20 cellular contexts compared by ENCODE assay signal in the genomic region with DNA sequence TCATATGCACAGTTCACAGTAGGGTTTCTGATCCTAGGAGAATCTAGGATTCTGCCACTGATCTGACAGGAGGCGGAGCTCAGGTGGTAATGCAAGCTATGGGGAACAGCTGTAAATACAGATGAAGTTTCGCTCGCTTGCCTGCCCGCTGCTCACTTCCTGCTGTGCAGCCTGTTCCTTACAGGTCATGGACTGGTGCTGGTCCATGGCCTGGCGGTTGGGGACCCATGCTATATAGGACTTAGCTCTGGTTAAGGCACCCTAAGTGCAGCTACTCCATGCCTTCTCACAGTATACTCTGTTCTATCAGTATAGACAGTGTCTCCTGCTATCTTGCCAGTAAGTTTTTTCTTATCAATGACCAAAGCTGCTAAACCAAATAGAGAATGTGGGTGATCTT. TPM values are rescaled to one million over a fixed set of nuclear protein-coding genes. Genes with fewer than 3 reads are reported as not detected.
DNase-seq lines count a peak whose midpoint lies in the region; ATAC-seq and TF ChIP-seq lines count a peak whose summit lies in the region.
"Had no signal": no experiment of that assay in that cellular context is flagged by ENCODE, and none has a peak within 500 bp of the region (broad histone marks: within the 10 kb centered on the region; RNA-seq: fewer than 3 reads in every experiment).

No MANE protein-coding gene starts in this region.

- no peaks in the 10 kb centered on the region for H3K9me3 Mint-ChIP-seq in activated naive CD4-positive, alpha-beta T cell treated with anti-CD3 and anti-CD28 coated beads, Interleukin-2, amount 50 U/mL, for 24 hours
- no peaks in the 10 kb centered on the region for H3K9me3 Mint-ChIP-seq in activated naive CD4-positive, alpha-beta T cell treated with anti-CD3 and anti-CD28 coated beads for 36 hours
- no peaks in the 10 kb centered on the region for H3K9me3 Mint-ChIP-seq in HFFc6
- H3K9me3 Mint-ChIP-seq in neural progenitor cell, result peaks cover 14% of the 10 kb centered on the region

- no peak overlapping the region for H3K4me3 ChIP-seq in mammary epithelial cell (replicated peaks in 1 of 3; ENCODE audit: insufficient read depth in 1 of 3, low read depth in 2 of 3, low read length in 3 of 3)
- no peak overlapping the region for H3K4me3 ChIP-seq in neural progenitor cell
- H3K4me3 ChIP-seq: K562, PC-9 had no signal

- ATAC-seq in HG03571 (IDR thresholded peaks at IDR 0.05; ENCODE audit: unreplicated experiment), result no peak
- ATAC-seq: HCT116, K562 had no signal

- H2AFZ ChIP-seq in mammary epithelial cell (ENCODE audit: low read depth, low read length), result no peak overlapping the region
- no peak overlapping the region for H2AFZ ChIP-seq in neural progenitor cell (replicated peaks)
- H2AFZ ChIP-seq: PC-9 had no signal

- no peaks in the 10 kb centered on the region for H3F3A ChIP-seq in neural progenitor cell (ENCODE audit: low read depth)

- peak overlapping the region; percentile 98 for H3K4me2 ChIP-seq in mammary epithelial cell (ENCODE audit: insufficient read depth, low read depth, low read length)
- no peak overlapping the region for H3K4me2 ChIP-seq in neural progenitor cell

- H4K20me1 ChIP-seq in mammary epithelial cell (ENCODE audit: insufficient read depth, low read length), result no peaks in the 10 kb centered on the region
- peaks cover 5% of the 10 kb centered on the region for H4K20me1 ChIP-seq in neural progenitor cell (ENCODE audit: low read depth)

- H3K4me1 ChIP-seq in mammary epithelial cell (ENCODE audit: insufficient read depth, low read length) (peaks cover 16% of the 10 kb centered on the region), neural progenitor cell (peaks cover 4% of the 10 kb centered on the region)

- intact Hi-C loops in activated naive CD4-positive, alpha-beta T cell treated with anti-CD3 and anti-CD28 coated beads for 36 hours (cut with micrococcal nuclease), result no loop called here
- intact Hi-C loops in mammary epithelial cell (cut with micrococcal nuclease), result no loop called here

- TF ChIP-seq CTCF in HFFc6 (IDR thresholded peaks at IDR 0.05) (no peak), mammary epithelial cell (conservative IDR thresholded peaks at IDR 0.05 in 1 of 2, IDR thresholded peaks at IDR 0.05 in 1 of 2; ENCODE audit: extremely low read depth in 1 of 2, insufficient read depth in 1 of 2, low read depth in 1 of 2, low read length in 2 of 2) (no peak), neural progenitor cell (IDR thresholded peaks at IDR 0.05) (no peak)

- CTCF ChIA-PET in activated naive CD4-positive, alpha-beta T cell treated with anti-CD3 and anti-CD28 coated beads for 36 hours (lab: Charles Lee), result interaction anchor here (0.7 to 1.2 kb wide), 3 partner anchors 15 to 993 kb away, joined by 3 to 4 read pairs (median 3); no protein-coding TSS in a partner anchor
- CTCF ChIA-PET in mammary epithelial cell (lab: Charles Lee; ENCODE audit: low non-redundant PET), result no interaction called here

- WGBS in mammary epithelial cell (ENCODE audit: low coverage, missing lambda C conversion rate), result 98% methylated on average over 5 of the region's 5 CpGs

- no peak overlapping the region for H3K27ac Mint-ChIP-seq in activated naive CD4-positive, alpha-beta T cell treated with anti-CD3 and anti-CD28 coated beads, Interleukin-2, amount 50 U/mL, for 24 hours
- H3K27ac Mint-ChIP-seq in activated naive CD4-positive, alpha-beta T cell treated with anti-CD3 and anti-CD28 coated beads for 36 hours, result no peak overlapping the region
- H3K27ac Mint-ChIP-seq in HFFc6, result peak overlapping the region; percentile 47; the same call in 1 of the 2 replicates
- no peak overlapping the region for H3K27ac Mint-ChIP-seq in neural progenitor cell

- peaks cover 49% of the 10 kb centered on the region for H3K4me1 Mint-ChIP-seq in activated naive CD4-positive, alpha-beta T cell treated with anti-CD3 and anti-CD28 coated beads, Interleukin-2, amount 50 U/mL, for 24 hours
- H3K4me1 Mint-ChIP-seq in activated naive CD4-positive, alpha-beta T cell treated with anti-CD3 and anti-CD28 coated beads for 36 hours (ENCODE audit: low read depth), result peaks cover 30% of the 10 kb centered on the region
- H3K4me1 Mint-ChIP-seq in HFFc6 (ENCODE audit: low read depth) (peaks cover 20% of the 10 kb centered on the region), neural progenitor cell (peaks cover 10% of the 10 kb centered on the region)

- peaks cover 73% of the 10 kb centered on the region for H3K79me2 ChIP-seq in mammary epithelial cell (ENCODE audit: insufficient read depth, low read length)
- H3K79me2 ChIP-seq in neural progenitor cell (ENCODE audit: low read depth), result peaks cover 58% of the 10 kb centered on the region

- H3K9ac ChIP-seq in mammary epithelial cell (ENCODE audit: insufficient read depth, low read length), result no peak overlapping the region
- no peak overlapping the region for H3K9ac ChIP-seq in neural progenitor cell

- no peak overlapping the region for H3K27ac ChIP-seq in mammary epithelial cell (ENCODE audit: insufficient read depth, low read depth, low read length)
- H3K27ac ChIP-seq in neural progenitor cell, result no peak overlapping the region
- H3K27ac ChIP-seq: PC-9 had no signal

- in situ Hi-C loops in mammary epithelial cell (cut with MboI; ENCODE audit: low sequenced_read_pairs in 2 of 2), result no loop called here

- H3K27me3 ChIP-seq in mammary epithelial cell (ENCODE audit: insufficient read depth, low read length), result no peaks in the 10 kb centered on the region
- H3K27me3 ChIP-seq in neural progenitor cell, result peaks cover 25% of the 10 kb centered on the region

- no TSS peak for BruUV-seq in mammary epithelial cell (replicated peaks; lab: Mats Ljungman, UMichigan)

- H3K9me3 ChIP-seq in mammary epithelial cell (replicated peaks; ENCODE audit: insufficient read depth, low read length), result no peaks in the 10 kb centered on the region
- H3K9me3 ChIP-seq in neural progenitor cell (ENCODE audit: low read depth), result no peaks in the 10 kb centered on the region

- peak overlapping the region; percentile 88 for H3K4me3 Mint-ChIP-seq in activated naive CD4-positive, alpha-beta T cell treated with anti-CD3 and anti-CD28 coated beads, Interleukin-2, amount 50 U/mL, for 24 hours
- H3K4me3 Mint-ChIP-seq in activated naive CD4-positive, alpha-beta T cell treated with anti-CD3 and anti-CD28 coated beads for 36 hours, result no peak overlapping the region
- H3K4me3 Mint-ChIP-seq in HFFc6 (peak overlapping the region; percentile 59; the same call in 1 of the 2 replicates), neural progenitor cell (peak overlapping the region; percentile 62)
- H3K4me3 Mint-ChIP-seq: CD14-positive monocyte had no signal

- H3K36me3 ChIP-seq in mammary epithelial cell (ENCODE audit: insufficient read depth, low read length), result peaks cover 13% of the 10 kb centered on the region
- H3K36me3 ChIP-seq in neural progenitor cell, result peaks cover 24% of the 10 kb centered on the region

- H3K36me3 Mint-ChIP-seq in activated naive CD4-positive, alpha-beta T cell treated with anti-CD3 and anti-CD28 coated beads, Interleukin-2, amount 50 U/mL, for 24 hours, result peaks cover 26% of the 10 kb centered on the region
- peaks cover 45% of the 10 kb centered on the region for H3K36me3 Mint-ChIP-seq in activated naive CD4-positive, alpha-beta T cell treated with anti-CD3 and anti-CD28 coated beads for 36 hours (ENCODE audit: low read depth)
- H3K36me3 Mint-ChIP-seq in HFFc6 (ENCODE audit: low read depth), result peaks cover 42% of the 10 kb centered on the region
- peaks cover 57% of the 10 kb centered on the region for H3K36me3 Mint-ChIP-seq in neural progenitor cell

- H3K27me3 Mint-ChIP-seq in activated naive CD4-positive, alpha-beta T cell treated with anti-CD3 and anti-CD28 coated beads, Interleukin-2, amount 50 U/mL, for 24 hours, result peaks cover 9% of the 10 kb centered on the region
- peaks cover 13% of the 10 kb centered on the region for H3K27me3 Mint-ChIP-seq in activated naive CD4-positive, alpha-beta T cell treated with anti-CD3 and anti-CD28 coated beads for 36 hours (ENCODE audit: low read depth)
- H3K27me3 Mint-ChIP-seq in HFFc6 (ENCODE audit: insufficient read depth), result peaks cover 6% of the 10 kb centered on the region; the same call in 1 of the 2 replicates
- peaks cover 2% of the 10 kb centered on the region for H3K27me3 Mint-ChIP-seq in neural progenitor cell (ENCODE audit: insufficient read depth, low read depth)

- DNase-seq in activated naive CD4-positive, alpha-beta T cell treated with anti-CD3 and anti-CD28 coated beads for 36 hours, result no peak
- DNase-seq in HFFc6, result no peak
- DNase-seq in mammary epithelial cell, result no peak
- DNase-seq in neural progenitor cell (ENCODE audit: low spot score), result no peak
- no peak for DNase-seq in germinal center (ENCODE audit: low spot score)
- no peak for DNase-seq in NCI-H526 (lab: John Stamatoyannopoulos, UW)
- DNase-seq: COR-L47, DMS79 treated with DMSO at 0.1 percent for 48 hours, NCI-H1092, NCI-H1436, NCI-H187 treated with DMSO at 0.1 percent for 48 hours, NCI-H748 treated with DMSO at 0.1 percent for 48 hours, PC-9, RPMI8226, SHP77 had no signal

- dilution Hi-C loops in mammary epithelial cell (cut with HindIII; ENCODE audit: low sequenced_read_pairs), result no loop called here

RNA-seq across cellular contexts. Expression of gene MPHOSPH6, which starts 2.4 kb away (rescaled TPM):
- total RNA-seq in activated naive CD4-positive, alpha-beta T cell treated with anti-CD3 and anti-CD28 coated beads for 36 hours, result 10 to 100 TPM; 34.8 to 36.9 TPM
- total RNA-seq in HFFc6 (2021; fragmentation: NEBNext Ultra II Directional; extraction: Animal tissue kit (Norgen Biotek cat#: 25700)), result 10 to 100 TPM; 22.8 to 32.1 (median 24.7) TPM
- total RNA-seq in mammary epithelial cell (10 to 100 TPM; 39.3 to 68.1 TPM), neural progenitor cell (ENCODE audit: low replicate concordance) (64.4 and 111 TPM in 2 replicates)
- polyA plus RNA-seq in mammary epithelial cell, result 30.9 TPM
- polyA minus RNA-seq in mammary epithelial cell, result 5.4 TPM
